ENCODE assay signal across 8 cellular contexts in genomic region chr6:21588812-21589811, GRCh38. TPM values are rescaled to one million over a fixed set of nuclear protein-coding genes. Genes with fewer than 3 reads are reported as not detected.
DNase-seq lines count a peak whose midpoint lies in the region; TF ChIP-seq lines count a peak whose summit lies in the region.

No MANE protein-coding gene starts in this region.

- H3K36me3 Mint-ChIP-seq in neural crest cell (ENCODE audit: low read depth), result peaks cover 8% of the 10 kb centered on the region

- H3K27ac Mint-ChIP-seq in neural crest cell (ENCODE audit: unreplicated experiment), result peak overlapping the region; percentile 99

- no peaks in the 10 kb centered on the region for H3K9me3 Mint-ChIP-seq in neural crest cell

- TF ChIP-seq CTCF in RWPE1 (conservative IDR thresholded peaks at IDR 0.05; ENCODE audit: low read depth), result peak; percentile 89
- TF ChIP-seq CTCF in fibroblast of villous mesenchyme (IDR thresholded peaks at IDR 0.05; ENCODE audit: insufficient read depth, low read depth, low read length), result peak; percentile 87
- TF ChIP-seq CTCF in neural crest cell (conservative IDR thresholded peaks at IDR 0.05), result peak; percentile 98

- DNase-seq in GDM1 (lab: John Stamatoyannopoulos, UW) (peak; percentile 72), H4 (ENCODE audit: low spot score) (peak; percentile 87), LoVo (ENCODE audit: low spot score) (peak; percentile 86), RWPE1 (ENCODE audit: low spot score) (peak; percentile 67), fibroblast of villous mesenchyme (ENCODE audit: low read depth) (peak; percentile 92), neural crest cell (ENCODE audit: low read depth, low spot score) (peak; percentile 97), superior temporal gyrus (ENCODE audit: extremely low spot score) (peak; percentile 88)
- peak; percentile 91 for DNase-seq in activated effector memory CD4-positive, alpha-beta T cell treated with anti-CD3 and anti-CD28 coated beads, Interleukin-2, amount 50 U/mL, for 16 hours

- CTCF ChIA-PET in RWPE1 (lab: Yijun Ruan, JAX), result interaction anchor here (0.5 to 2.3 kb wide), 23 partner anchors 20 to 1981 kb away, joined by 3 to 19 read pairs (median 4); no protein-coding TSS in a partner anchor

- peak overlapping the region; percentile 91 for H3K27ac ChIP-seq in RWPE1

- POLR2A ChIA-PET in RWPE1 (lab: Yijun Ruan, JAX; ENCODE audit: low non-redundant PET), result interaction anchor here (0.6 kb wide), 1 partner anchor 1025 kb away, joined by 3 read pairs; no protein-coding TSS in a partner anchor

- H3K27me3 Mint-ChIP-seq in neural crest cell (ENCODE audit: low read depth), result no peaks in the 10 kb centered on the region

- H3K4me3 ChIP-seq in fibroblast of villous mesenchyme (ENCODE audit: low read depth, low read length), result peak overlapping the region; percentile 81

- H3K4me3 Mint-ChIP-seq in neural crest cell, result peak overlapping the region; percentile 99

- H3K4me1 Mint-ChIP-seq in neural crest cell, result peaks cover 19% of the 10 kb centered on the region

RNA-seq across cellular contexts. Expression of gene SOX4, which starts 4.4 kb away (rescaled TPM):
- 29.5 and 30.4 TPM in 2 replicates for total RNA-seq in H4 (2014; rRNA removed; shearing (Covaris generic))
- total RNA-seq in fibroblast of villous mesenchyme, result 33.2 and 71.8 TPM in 2 replicates
- 91.4 and 92.7 TPM in 2 replicates for total RNA-seq in neural crest cell

Comparison
In these comparisons a context has a peak if more than half of its experiments do, and no peak if none do; other contexts are left out.
1. Peak in every context shown above with its lines: DNase-seq, H3K4me3 ChIP-seq and H3K27ac ChIP-seq.